Comparison of ENCODE assay signal across 8 cellular contexts in the genomic region with DNA sequence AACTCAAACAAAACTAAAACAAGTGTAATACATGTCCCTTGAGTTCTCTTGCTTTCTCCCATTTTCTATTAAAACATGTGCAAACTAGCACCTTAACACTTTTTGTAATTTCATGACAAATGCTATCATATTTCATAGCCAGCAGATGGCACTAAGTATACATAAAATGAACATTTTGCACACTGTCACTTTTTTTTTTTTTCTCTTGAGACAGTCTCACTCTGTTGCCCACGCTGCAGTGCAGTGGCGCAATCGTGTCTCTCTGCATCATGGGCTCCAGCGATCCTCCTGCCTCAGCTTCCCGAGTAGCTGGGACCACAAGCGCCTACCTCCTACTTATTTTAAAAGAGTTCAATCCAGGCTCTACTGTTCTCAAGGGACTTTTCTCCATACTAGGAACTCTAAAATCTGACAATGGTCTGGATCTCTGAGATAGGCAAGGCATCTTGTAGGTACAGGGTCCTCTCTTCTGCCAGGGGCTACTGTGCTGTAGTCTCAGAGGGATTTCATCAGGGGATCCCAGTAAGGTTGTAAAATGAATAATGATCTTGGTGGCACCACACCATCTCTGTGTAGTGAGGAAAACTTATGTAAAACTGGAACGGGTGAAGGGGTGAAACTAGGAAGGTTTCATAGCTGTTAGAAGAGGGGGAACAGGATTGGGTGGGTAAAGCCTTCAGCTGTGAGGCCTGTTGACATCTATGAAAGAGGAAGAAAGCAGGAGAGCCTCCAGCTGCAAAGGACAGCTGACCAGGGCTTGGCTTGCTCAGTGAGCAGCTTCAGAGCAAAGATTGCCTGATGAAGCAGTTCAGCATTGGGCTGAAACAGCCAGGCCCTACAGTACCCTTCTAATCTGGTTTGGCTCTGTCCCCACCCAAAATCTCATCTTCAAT.
DNase-seq lines count a peak whose midpoint lies in the region; ATAC-seq and TF ChIP-seq lines count a peak whose summit lies in the region.
"Not testable (repeated sequence)": the region's sequence is repeated elsewhere in the genome, so short reads cannot be mapped to it uniquely, and the experiment has no call there.

No MANE protein-coding gene starts in this region.

- peaks cover 12% of the 10 kb centered on the region for H3K4me1 Mint-ChIP-seq in activated naive CD8-positive, alpha-beta T cell treated with anti-CD3 and anti-CD28 coated beads, Interleukin-2, amount 50 U/mL, for 24 hours

- H3K4me2 ChIP-seq in Karpas-422 (ENCODE audit: low read depth, low read length, poor library complexity, severe bottlenecking) (peak overlapping the region; percentile 44), osteoblast (ENCODE audit: insufficient read depth, low read length) (peak overlapping the region; percentile 79)

- H3K27ac ChIP-seq in A673 (ENCODE audit: low read depth, low read length, poor library complexity, severe bottlenecking); Karpas-422 (ENCODE audit: low read length); RWPE2 (ENCODE audit: poor library complexity, severe bottlenecking); osteoblast (ENCODE audit: low read depth, low read length): not testable (repeated sequence)

- peak; percentile 50 for DNase-seq in A673 (ENCODE audit: low spot score)
- peak; percentile 76 for DNase-seq in Karpas-422
- not testable (repeated sequence) for DNase-seq in RWPE2 (ENCODE audit: low spot score); activated naive CD8-positive, alpha-beta T cell treated with anti-CD3 and anti-CD28 coated beads, Interleukin-2, amount 50 U/mL, for 24 hours; osteoblast (ENCODE audit: insufficient read length, low spot score, missing footprints)
- DNase-seq in head of caudate nucleus = peak in 41 of 42 donors; percentile 23 to 80 (median 53)

- H3K27ac Mint-ChIP-seq in activated naive CD8-positive, alpha-beta T cell treated with anti-CD3 and anti-CD28 coated beads, Interleukin-2, amount 50 U/mL, for 24 hours = not testable (repeated sequence)

- peak; percentile 52 for ATAC-seq in GM18519 (IDR thresholded peaks at IDR 0.05; ENCODE audit: low FRiP score, unreplicated experiment)
- ATAC-seq in HG02571 (IDR thresholded peaks at IDR 0.05; ENCODE audit: unreplicated experiment) = peak; percentile 77
- ATAC-seq in RWPE2 (ENCODE audit: low read depth) = peak; percentile 69
- ATAC-seq in activated naive CD8-positive, alpha-beta T cell treated with anti-CD3 and anti-CD28 coated beads, Interleukin-2, amount 50 U/mL, for 24 hours = peak; percentile 54

- H3K36me3 ChIP-seq in A673 (ENCODE audit: insufficient read depth, low read length, poor library complexity, severe bottlenecking); Karpas-422 (ENCODE audit: insufficient read depth, low read length); RWPE2 (ENCODE audit: low read depth); osteoblast (ENCODE audit: insufficient read depth, low read length): not testable (repeated sequence)

- not testable (repeated sequence) for H3K79me2 ChIP-seq in Karpas-422 (ENCODE audit: low read length); osteoblast (ENCODE audit: insufficient read depth, low read length)

- H3K9me3 ChIP-seq in A673 (ENCODE audit: low read depth, low read length, poor library complexity, severe bottlenecking); Karpas-422 (ENCODE audit: low read length); RWPE2 (ENCODE audit: severe bottlenecking); osteoblast (ENCODE audit: low read depth, low read length): not testable (repeated sequence)

- not testable (repeated sequence) for H3K36me3 Mint-ChIP-seq in activated naive CD8-positive, alpha-beta T cell treated with anti-CD3 and anti-CD28 coated beads, Interleukin-2, amount 50 U/mL, for 24 hours (ENCODE audit: low read depth)

- not testable (repeated sequence) for H3K9ac ChIP-seq in Karpas-422 (ENCODE audit: low read length)

- H3K27me3 Mint-ChIP-seq in activated naive CD8-positive, alpha-beta T cell treated with anti-CD3 and anti-CD28 coated beads, Interleukin-2, amount 50 U/mL, for 24 hours = not testable (repeated sequence)

- H4K20me1 ChIP-seq in Karpas-422 (ENCODE audit: insufficient read depth, low read depth, low read length); osteoblast (ENCODE audit: insufficient read depth, low read length): not testable (repeated sequence)

- H3K4me3 ChIP-seq in A673 (ENCODE audit: low read depth, low read length, poor library complexity, severe bottlenecking); Karpas-422 (ENCODE audit: low read length); RWPE2 (ENCODE audit: severe bottlenecking); osteoblast (ENCODE audit: insufficient read depth, low read length): not testable (repeated sequence)

- H2AFZ ChIP-seq in Karpas-422 (ENCODE audit: low read length) = not testable (repeated sequence)
- peak overlapping the region; percentile 79 for H2AFZ ChIP-seq in osteoblast (ENCODE audit: low read length)

- H3K4me1 ChIP-seq in A673 (ENCODE audit: insufficient read depth, low read length, poor library complexity, severe bottlenecking); Karpas-422 (ENCODE audit: low read length); RWPE2 (ENCODE audit: insufficient read depth, poor library complexity, severe bottlenecking); osteoblast (ENCODE audit: insufficient read depth, low read length): not testable (repeated sequence)

- CTCF ChIA-PET in A673 (lab: Charles Lee) = not testable (repeated sequence)

- POLR2A ChIA-PET in A673 (lab: Charles Lee; ENCODE audit: low non-redundant PET) = not testable (repeated sequence)

- peak; percentile 46 for TF ChIP-seq CTCF in A673 (conservative IDR thresholded peaks at IDR 0.05; ENCODE audit: low read depth, low read length)
- TF ChIP-seq CTCF in RWPE2 (IDR thresholded peaks at IDR 0.05; ENCODE audit: poor library complexity, severe bottlenecking) = peak; percentile 44
- TF ChIP-seq CTCF in osteoblast (IDR thresholded peaks at IDR 0.05; ENCODE audit: extremely low read depth, low read depth, low read length) = peak; percentile 30

- not testable (repeated sequence) for H3K27me3 ChIP-seq in A673 (replicated peaks; ENCODE audit: insufficient read depth, low read depth, low read length, poor library complexity); Karpas-422 (ENCODE audit: low read length); RWPE2 (ENCODE audit: insufficient read depth, poor library complexity, severe bottlenecking); osteoblast (ENCODE audit: insufficient read depth, low read length)

- H3K4me3 Mint-ChIP-seq in activated naive CD8-positive, alpha-beta T cell treated with anti-CD3 and anti-CD28 coated beads, Interleukin-2, amount 50 U/mL, for 24 hours = not testable (repeated sequence)

- intact Hi-C loops in A673 (cut with micrococcal nuclease; ENCODE audit: unreplicated experiment); head of caudate nucleus (cut with DNase I): not testable (repeated sequence)

- not testable (repeated sequence) for H3K9me2 ChIP-seq in Karpas-422 (replicated peaks; ENCODE audit: insufficient read depth, low read length)

- not testable (repeated sequence) for BruUV-seq in A673 (replicated peaks; lab: Mats Ljungman, UMichigan)

- H3K9me3 Mint-ChIP-seq in activated naive CD8-positive, alpha-beta T cell treated with anti-CD3 and anti-CD28 coated beads, Interleukin-2, amount 50 U/mL, for 24 hours = not testable (repeated sequence)
